In genomic region chr19:2573916-2574315, GRCh38 we compare ENCODE assay signal across 24 cellular contexts.
"Had no signal": no experiment of that assay in that cellular context is flagged by ENCODE, and none has a peak within 500 bp of the region (broad histone marks: within the 10 kb centered on the region; RNA-seq: fewer than 3 reads in every experiment).

No MANE protein-coding gene starts in this region.

- H3K27me3 ChIP-seq: colonic mucosa, pancreas, transverse colon had no signal

- DNase-seq: activated B cell treated with CpG ODN at 0.5 μM for 24 hours; activated CD4-positive, alpha-beta memory T cell treated with anti-CD3 and anti-CD28 coated beads for 36 hours; activated CD4-positive, alpha-beta T cell treated with anti-CD3 and anti-CD28 coated beads for 4 hours; activated naive CD4-positive, alpha-beta T cell treated with anti-CD3 and anti-CD28 coated beads for 36 hours; activated T-cell treated with anti-CD3 and anti-CD28 coated beads, Interleukin-2, amount 50 U/mL, for 1 hour; central memory CD4-positive, alpha-beta T cell; colonic mucosa; erythroblast; foreskin melanocyte; kidney; naive B cell; stimulated activated CD4-positive, alpha-beta T cell treated with anti-CD3 and anti-CD28 coated beads, Interleukin-12 subunit alpha, Interleukin-12 subunit beta, amount 100 ng/mL, for 4 hours; stimulated activated CD4-positive, alpha-beta T cell treated with anti-CD3 and anti-CD28 coated beads, Interleukin-1b, Interleukin-23, amount 100 ng/mL, for 48 hours; stimulated activated CD8-positive, alpha-beta memory T cell treated with anti-CD3 and anti-CD28 coated beads, Interleukin-4, amount 100 ng/mL, for 48 hours; stimulated activated naive CD8-positive, alpha-beta T cell treated with anti-CD3 and anti-CD28 coated beads, Interleukin-15, Interleukin-2, amounts not matched to agents 100 U/mL and 50 U/mL, for 24 hours; substantia nigra; SW 1271; transverse colon had no signal

- ATAC-seq: activated T-helper 17 cell treated with anti-CD3 and anti-CD28 coated beads, Interleukin-2, amount 50 U/mL, for 72 hours; left lung; mucosa of descending colon; pancreas; stimulated activated naive CD8-positive, alpha-beta T cell treated with anti-CD3 and anti-CD28 coated beads, Interleukin-15, Interleukin-2, amounts not matched to agents 100 U/mL and 50 U/mL, for 24 hours had no signal

- H3K9me3 Mint-ChIP-seq: activated T-helper 17 cell treated with anti-CD3 and anti-CD28 coated beads, Interleukin-2, amount 50 U/mL, for 72 hours had no signal

- H3K9me3 ChIP-seq: colonic mucosa, mucosa of descending colon, neutrophil, pancreas, transverse colon had no signal

- H3K36me3 Mint-ChIP-seq: activated CD4-positive, alpha-beta memory T cell treated with anti-CD3 and anti-CD28 coated beads for 36 hours; brain had no signal

- H3K27ac Mint-ChIP-seq: activated CD4-positive, alpha-beta memory T cell treated with anti-CD3 and anti-CD28 coated beads for 36 hours; activated naive CD4-positive, alpha-beta T cell treated with anti-CD3 and anti-CD28 coated beads for 36 hours; activated T-helper 17 cell treated with anti-CD3 and anti-CD28 coated beads, Interleukin-2, amount 50 U/mL, for 72 hours; brain had no signal

- H3K4me3 ChIP-seq: colonic mucosa, left lung, mucosa of descending colon, pancreas, transverse colon had no signal

- H3K27ac ChIP-seq: colonic mucosa, left lung, neutrophil, pancreas, transverse colon had no signal

- H3K36me3 ChIP-seq: colonic mucosa, left lung, neutrophil, pancreas, transverse colon had no signal

- H3K4me3 Mint-ChIP-seq: activated B cell treated with CpG ODN at 0.5 μM for 24 hours; activated CD4-positive, alpha-beta memory T cell treated with anti-CD3 and anti-CD28 coated beads for 36 hours; activated naive CD4-positive, alpha-beta T cell treated with anti-CD3 and anti-CD28 coated beads for 36 hours; activated T-helper 17 cell treated with anti-CD3 and anti-CD28 coated beads, Interleukin-2, amount 50 U/mL, for 72 hours; brain had no signal

- H3K27me3 Mint-ChIP-seq: activated B cell treated with CpG ODN at 0.5 μM for 24 hours, naive B cell had no signal
